1 cellular context compared by ENCODE assay signal in genomic region chr12:112192475-112192874, GRCh38.
TF ChIP-seq lines count a peak whose summit lies in the region.

No MANE protein-coding gene starts in this region.

TF ChIP-seq in IMR-90, 13 proteins besides CTCF, POLR2A, EP300 and RAD21 (continued from another document):
- no peak for TF ChIP-seq CHD1 (IDR thresholded peaks at IDR 0.05; ENCODE audit: low read depth, low read length)
